10 cellular contexts compared by ENCODE assay signal in the genomic region with DNA sequence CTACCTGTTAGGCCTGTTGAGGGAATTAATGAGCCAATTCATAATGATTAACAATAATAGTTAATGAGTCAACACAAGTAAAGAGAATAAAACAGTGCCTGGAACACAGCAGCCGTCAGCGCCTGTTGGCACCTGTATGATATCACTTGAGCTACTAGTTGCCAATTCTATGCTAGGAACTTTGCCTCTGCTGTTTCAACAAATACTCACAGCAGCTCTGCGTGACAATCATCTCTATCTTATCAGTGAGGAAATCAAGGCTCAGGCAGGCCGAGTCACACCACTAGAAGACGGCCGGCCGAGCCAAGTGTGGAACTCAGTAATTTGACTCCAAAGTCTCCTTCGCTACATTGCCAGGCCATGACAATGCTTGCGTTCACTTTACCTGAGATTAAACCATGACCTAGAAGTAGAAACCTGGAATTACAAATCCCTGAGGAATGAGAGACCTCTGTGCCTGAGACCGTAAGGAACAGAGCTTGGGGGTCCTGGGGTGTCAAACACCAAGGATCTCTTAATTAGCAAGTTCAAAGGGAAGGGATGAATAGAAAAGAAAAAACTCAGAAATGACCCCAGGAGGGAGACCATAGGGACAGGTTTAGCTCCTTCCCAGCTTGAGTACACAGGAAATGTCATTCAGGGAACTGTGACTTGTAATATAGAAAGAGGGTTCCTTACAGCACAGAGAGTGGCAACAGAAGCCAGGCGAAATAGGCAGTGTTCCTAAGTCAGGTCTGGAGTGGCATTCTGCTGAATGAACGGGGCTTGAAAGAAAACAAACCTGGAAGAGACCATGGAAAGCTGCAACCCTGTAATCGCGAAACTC.
A peak's percentile ranks its signal among the peaks of the same experiment; 100 is the strongest.
DNase-seq lines count a peak whose midpoint lies in the region; ATAC-seq, FAIRE-seq and TF ChIP-seq lines count a peak whose summit lies in the region.
"Had no signal": no experiment of that assay in that cellular context is flagged by ENCODE, and none has a peak within 500 bp of the region (broad histone marks: within the 10 kb centered on the region; RNA-seq: fewer than 3 reads in every experiment).

No MANE protein-coding gene starts in this region.

- peaks cover 11% of the 10 kb centered on the region for H3K4me1 Mint-ChIP-seq in activated naive CD8-positive, alpha-beta T cell treated with anti-CD3 and anti-CD28 coated beads for 36 hours

- H3K79me2 ChIP-seq in PC-9 (ENCODE audit: low read depth) = no peaks in the 10 kb centered on the region

- peak; percentile 91 to 98 for DNase-seq in PC-9
- no peak for DNase-seq in esophagus squamous epithelium (lab: John Stamatoyannopoulos, UW)
- peak in 5 of 6 donors; percentile 46 to 67 (median 59) for DNase-seq in pancreas
- DNase-seq in GDM1 (lab: John Stamatoyannopoulos, UW) = no peak
- DNase-seq in SHP77 (lab: John Stamatoyannopoulos, UW) = no peak
- no peak for DNase-seq in tibial nerve (ENCODE audit: low spot score in 2 of 2)
- no peak for DNase-seq in activated naive CD8-positive, alpha-beta T cell treated with anti-CD3 and anti-CD28 coated beads for 36 hours

- 48 to 57% methylated on average over 14 of the region's 14 CpGs for WGBS in esophagus squamous epithelium, 2 donors
- 36 to 39% methylated on average over 14 of the region's 14 CpGs for WGBS in pancreas, 2 donors
- 77 to 86% methylated on average over 14 of the region's 14 CpGs for WGBS in tibial nerve, 2 donors

- TSS peak; percentile 71 for BruUV-seq in PC-9 (replicated peaks; lab: Mats Ljungman, UMichigan)

- H2AFZ ChIP-seq in PC-9 = peak overlapping the region; percentile 49

- peaks cover 53% of the 10 kb centered on the region for H3K4me1 ChIP-seq in PC-9 (replicated peaks; ENCODE audit: insufficient read depth)
- H3K4me1 ChIP-seq in esophagus squamous epithelium = peaks cover 21 to 76% (median 31%) of the 10 kb centered on the region in 3 donors
- H3K4me1 ChIP-seq in pancreas = peaks cover 4 to 22% (median 10%) of the 10 kb centered on the region in 3 donors
- peaks cover 0 to 41% (median 13%) of the 10 kb centered on the region in 4 donors for H3K4me1 ChIP-seq in tibial nerve
- H3K4me1 ChIP-seq: HAP-1 had no signal

- TF ChIP-seq EP300 in tibial nerve (IDR thresholded peaks at IDR 0.05) = no peak

- H3K27ac Mint-ChIP-seq in activated naive CD8-positive, alpha-beta T cell treated with anti-CD3 and anti-CD28 coated beads for 36 hours = no peak overlapping the region

- peak; percentile 99 for FAIRE-seq in G401.6 (lab: Jason Lieb, UNC)
- no peak for FAIRE-seq in pancreas (lab: Jason Lieb, UNC)

- H4K20me1 ChIP-seq in PC-9 (ENCODE audit: insufficient read depth) = no peaks in the 10 kb centered on the region

- H3K4me3 Mint-ChIP-seq in activated naive CD8-positive, alpha-beta T cell treated with anti-CD3 and anti-CD28 coated beads for 36 hours = no peak overlapping the region

- peaks cover 47% of the 10 kb centered on the region for H3F3A ChIP-seq in PC-9 (ENCODE audit: insufficient read depth, low read depth)

- intact Hi-C loops in PC-9 (cut with micrococcal nuclease; ENCODE audit: unreplicated experiment) (loop anchor here (1.0 to 2.0 kb wide), 4 partner anchors 25 to 209 kb away; no protein-coding TSS in a partner anchor), esophagus squamous epithelium (cut with DNase I) (no loop called here), pancreas (cut with DNase I) (no loop called here)

- TF ChIP-seq CTCF in PC-9 (conservative IDR thresholded peaks at IDR 0.05) = no peak
- TF ChIP-seq CTCF in esophagus squamous epithelium (IDR thresholded peaks at IDR 0.05) = peak in 1 of 6 experiments; percentile 9
- TF ChIP-seq CTCF in pancreas (IDR thresholded peaks at IDR 0.05) = no peak
- TF ChIP-seq CTCF in tibial nerve (IDR thresholded peaks at IDR 0.05) = no peak

- H3K27me3 Mint-ChIP-seq in activated naive CD8-positive, alpha-beta T cell treated with anti-CD3 and anti-CD28 coated beads for 36 hours = no peaks in the 10 kb centered on the region

- peak overlapping the region; percentile 69 for H3K4me2 ChIP-seq in PC-9

- H3K27me3 ChIP-seq in PC-9 (ENCODE audit: insufficient read depth, low read depth) (no peaks in the 10 kb centered on the region), esophagus squamous epithelium (no peaks in the 10 kb centered on the region), pancreas (no peaks in the 10 kb centered on the region), tibial nerve (no peaks in the 10 kb centered on the region)

- H3K36me3 Mint-ChIP-seq in activated naive CD8-positive, alpha-beta T cell treated with anti-CD3 and anti-CD28 coated beads for 36 hours = peaks cover 12% of the 10 kb centered on the region

- TF ChIP-seq POLR2A in esophagus squamous epithelium (IDR thresholded peaks at IDR 0.05) (no peak), tibial nerve (IDR thresholded peaks at IDR 0.05) (no peak)

- H3K4me3 ChIP-seq in PC-9 (peak overlapping the region; percentile 26; the same call in 1 of the 2 replicates), esophagus squamous epithelium (no peak overlapping the region), pancreas (no peak overlapping the region), tibial nerve (no peak overlapping the region)
- H3K4me3 ChIP-seq: HAP-1, skin epidermis had no signal

- H3K36me3 ChIP-seq in PC-9 (ENCODE audit: low read depth) (no peaks in the 10 kb centered on the region; the same call in 1 of the 2 replicates), esophagus squamous epithelium (no peaks in the 10 kb centered on the region), pancreas (no peaks in the 10 kb centered on the region), tibial nerve (peaks cover 0 to 4% (median 0%) of the 10 kb centered on the region in 3 donors)
- H3K36me3 ChIP-seq: HAP-1 had no signal

- H3K9me3 ChIP-seq in PC-9 (ENCODE audit: insufficient read depth, low read depth) (no peaks in the 10 kb centered on the region), esophagus squamous epithelium (no peaks in the 10 kb centered on the region), pancreas (no peaks in the 10 kb centered on the region), tibial nerve (peaks cover 0 to 3% (median 0%) of the 10 kb centered on the region in 4 donors)
- H3K9me3 ChIP-seq: HAP-1 had no signal

- H3K9me3 Mint-ChIP-seq in activated naive CD8-positive, alpha-beta T cell treated with anti-CD3 and anti-CD28 coated beads for 36 hours = no peaks in the 10 kb centered on the region

- CTCF ChIA-PET in PC-9 (lab: Charles Lee) = interaction anchor here (0.5 to 0.6 kb wide), 2 partner anchors 8 to 709 kb away, joined by 3 read pairs; no protein-coding TSS in a partner anchor

- H3K27ac ChIP-seq in PC-9 = peak overlapping the region; percentile 97
- peak overlapping the region; percentile 54 to 84 (median 76) for H3K27ac ChIP-seq in esophagus squamous epithelium
- H3K27ac ChIP-seq in pancreas = peak overlapping the region; percentile 32 to 89 (median 62)
- H3K27ac ChIP-seq in tibial nerve = peak overlapping the region in 1 of 4 donors; percentile 62

- peak; percentile 80 to 84 (median 82) for ATAC-seq in pancreas

- POLR2A ChIA-PET in PC-9 (lab: Charles Lee; ENCODE audit: unreplicated experiment) = interaction anchor here (0.5 to 1.3 kb wide), 10 partner anchors 24 to 295 kb away, joined by 3 to 5 read pairs (median 4); partner anchors contain the start of gene UGCG

- no peaks in the 10 kb centered on the region for H3K9me2 ChIP-seq in PC-9 (ENCODE audit: insufficient read depth)

Comparison
In these comparisons a context has a peak if more than half of its experiments do, and no peak if none do; other contexts are left out.
1. DNase-seq: peak in PC-9 (2 of 2) and pancreas (5 of 6); none in esophagus squamous epithelium (single experiment), GDM1 (single experiment), SHP77 (0 of 2), tibial nerve (0 of 2) and activated naive CD8-positive, alpha-beta T cell treated with anti-CD3 and anti-CD28 coated beads for 36 hours (single experiment).